26 cellular contexts compared by ENCODE assay signal in genomic region chr6:45076217-45076616, GRCh38.
DNase-seq lines count a peak whose midpoint lies in the region; ATAC-seq, FAIRE-seq and TF ChIP-seq lines count a peak whose summit lies in the region.
"Had no signal": no experiment of that assay in that cellular context is flagged by ENCODE, and none has a peak within 500 bp of the region (broad histone marks: within the 10 kb centered on the region; RNA-seq: fewer than 3 reads in every experiment).

No MANE protein-coding gene starts in this region.

- H3K79me2 ChIP-seq in astrocyte (ENCODE audit: insufficient read depth, low read length), result no peaks in the 10 kb centered on the region

- no peaks in the 10 kb centered on the region for H4K20me1 ChIP-seq in astrocyte (ENCODE audit: insufficient read depth, low read length)

- no peaks in the 10 kb centered on the region for H3K36me3 ChIP-seq in astrocyte (ENCODE audit: insufficient read depth, low read length)
- H3K36me3 ChIP-seq in skeletal muscle satellite cell (ENCODE audit: insufficient read depth, low read length), result no peaks in the 10 kb centered on the region
- H3K36me3 ChIP-seq: left ventricle myocardium inferior, thyroid gland had no signal

- H3K36me3 Mint-ChIP-seq in astrocyte (ENCODE audit: low read depth, unreplicated experiment), result peaks cover 11% of the 10 kb centered on the region

- no peaks in the 10 kb centered on the region for H3K27me3 Mint-ChIP-seq in astrocyte (ENCODE audit: low read depth, unreplicated experiment)
- H3K27me3 Mint-ChIP-seq: B cell, progenitor cell of endocrine pancreas, T-helper 17 cell had no signal

- no peak for TF ChIP-seq POLR2A in GM18505 (IDR thresholded peaks at IDR 0.05; ENCODE audit: borderline replicate concordance, extremely low read depth, insufficient read depth, insufficient read length)

- no peak overlapping the region for H3K4me2 ChIP-seq in astrocyte (ENCODE audit: low read length)
- peak overlapping the region; percentile 36 for H3K4me2 ChIP-seq in skeletal muscle satellite cell (ENCODE audit: low read length)

- H3K9me3 ChIP-seq in astrocyte (ENCODE audit: insufficient read depth, low read depth, low read length) (no peaks in the 10 kb centered on the region), skeletal muscle satellite cell (replicated peaks; ENCODE audit: low read length) (no peaks in the 10 kb centered on the region)
- H3K9me3 ChIP-seq: thyroid gland had no signal

- FAIRE-seq in astrocyte (lab: Jason Lieb, UNC), result no peak
- FAIRE-seq: bronchial epithelial cell, GM18507 had no signal

- peaks cover 12% of the 10 kb centered on the region for H3K9me3 Mint-ChIP-seq in astrocyte (ENCODE audit: unreplicated experiment)

- H3K4me3 ChIP-seq in astrocyte (ENCODE audit: insufficient read depth, low read depth, low read length), result no peak overlapping the region
- H3K4me3 ChIP-seq in skeletal muscle satellite cell (ENCODE audit: low read length), result no peak overlapping the region
- H3K4me3 ChIP-seq: left ventricle myocardium inferior, skin epidermis, thyroid gland had no signal

- H3K27ac ChIP-seq in astrocyte (ENCODE audit: low read depth, low read length), result peak overlapping the region; percentile 92
- H3K27ac ChIP-seq: left ventricle myocardium inferior, thyroid gland had no signal

- H3K4me1 ChIP-seq in astrocyte (ENCODE audit: insufficient read depth, low read length) (peaks cover 22% of the 10 kb centered on the region), skeletal muscle satellite cell (ENCODE audit: control insufficient read depth, insufficient read depth, low read length) (peaks cover 44% of the 10 kb centered on the region)
- H3K4me1 ChIP-seq: left ventricle myocardium inferior, thyroid gland had no signal

- peak; percentile 13 for DNase-seq in GM03348 (ENCODE audit: low spot score)
- DNase-seq in astrocyte (ENCODE audit: low read depth), result peak; percentile 69
- peak; percentile 69 for DNase-seq in fibroblast of the conjunctiva (ENCODE audit: low read depth)
- DNase-seq in COLO829 (ENCODE audit: low spot score), result no peak
- DNase-seq: activated CD8-positive, alpha-beta memory T cell treated with anti-CD3 and anti-CD28 coated beads, Interleukin-2, amount 50 U/mL, for 48 hours; COR-L47; dermis blood vessel endothelial cell; KBM-7; left ventricle myocardium inferior; NCI-H1694; NCI-H226; PC-3; SIG-M5; stimulated activated CD4-positive, alpha-beta T cell treated with anti-CD3 and anti-CD28 coated beads, Interleukin-4, amount 100 ng/mL, for 1 hour; stimulated activated naive CD8-positive, alpha-beta T cell treated with anti-CD3 and anti-CD28 coated beads, Interleukin-15, Interleukin-2, amounts not matched to agents 100 U/mL and 50 U/mL, for 24 hours; T-helper 17 cell; thyroid gland had no signal

- H3K4me1 Mint-ChIP-seq in astrocyte (ENCODE audit: low read depth, unreplicated experiment), result peaks cover 26% of the 10 kb centered on the region
- H3K4me1 Mint-ChIP-seq: nephron had no signal

- no peak overlapping the region for H3K27ac Mint-ChIP-seq in astrocyte (ENCODE audit: unreplicated experiment)
- H3K27ac Mint-ChIP-seq: B cell, nephron, progenitor cell of endocrine pancreas, T-helper 17 cell had no signal

- no peaks in the 10 kb centered on the region for H3K27me3 ChIP-seq in astrocyte (ENCODE audit: insufficient read depth, low read length)
- no peaks in the 10 kb centered on the region for H3K27me3 ChIP-seq in skeletal muscle satellite cell (ENCODE audit: control insufficient read depth, insufficient read depth, low read length)
- H3K27me3 ChIP-seq: thyroid gland had no signal

- H3K4me3 Mint-ChIP-seq in astrocyte (ENCODE audit: unreplicated experiment), result no peak overlapping the region
- H3K4me3 Mint-ChIP-seq: B cell, nephron, T-helper 17 cell had no signal

- TF ChIP-seq CTCF in astrocyte (IDR thresholded peaks at IDR 0.05; ENCODE audit: insufficient read depth, low read depth, low read length), result no peak

- H3K9ac ChIP-seq in astrocyte (ENCODE audit: low read length) (no peak overlapping the region), skeletal muscle satellite cell (ENCODE audit: low read depth, low read length) (peak overlapping the region; percentile 68)

- no peak for ATAC-seq in GM18505 (IDR thresholded peaks at IDR 0.05; ENCODE audit: unreplicated experiment)
- ATAC-seq in GM19463 (IDR thresholded peaks at IDR 0.05; ENCODE audit: unreplicated experiment), result no peak
- ATAC-seq: PC-3; stimulated activated naive CD8-positive, alpha-beta T cell treated with anti-CD3 and anti-CD28 coated beads, Interleukin-15, Interleukin-2, amounts not matched to agents 100 U/mL and 50 U/mL, for 24 hours; T-helper 17 cell had no signal

- no peak overlapping the region for H2AFZ ChIP-seq in astrocyte (ENCODE audit: low read depth, low read length)
